ENCODE assay signal across 25 cellular contexts in the genomic region with DNA sequence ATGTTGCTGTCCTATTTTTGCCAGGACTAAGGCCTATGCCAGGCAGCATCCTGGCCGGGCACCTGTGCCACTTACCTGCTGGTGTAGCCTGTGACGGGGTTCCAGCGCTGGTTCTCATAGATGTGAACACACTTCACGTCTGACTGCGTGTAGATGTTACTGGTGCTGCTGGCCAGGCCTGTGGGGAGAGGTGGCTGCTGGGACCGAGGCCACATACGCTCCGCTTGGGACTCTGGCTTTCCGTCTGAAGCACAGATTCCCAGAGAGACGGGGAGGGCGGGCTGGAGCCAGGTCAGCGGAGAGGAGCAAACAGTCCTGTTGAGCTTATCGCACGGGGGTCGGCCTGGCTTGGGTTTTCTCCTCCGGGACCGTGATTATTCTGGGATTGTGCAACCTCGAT. TPM values are rescaled to one million over a fixed set of nuclear protein-coding genes. Genes with fewer than 3 reads are reported as not detected.
DNase-seq lines count a peak whose midpoint lies in the region; ATAC-seq, FAIRE-seq and TF ChIP-seq lines count a peak whose summit lies in the region.
"Had no signal": no experiment of that assay in that cellular context is flagged by ENCODE, and none has a peak within 500 bp of the region (broad histone marks: within the 10 kb centered on the region; RNA-seq: fewer than 3 reads in every experiment).

No MANE protein-coding gene starts in this region.

- H3K9me3 Mint-ChIP-seq in GM23338 = no peaks in the 10 kb centered on the region
- H3K9me3 Mint-ChIP-seq in neural progenitor cell = no peaks in the 10 kb centered on the region
- H3K9me3 Mint-ChIP-seq: CD4-positive, alpha-beta memory T cell had no signal

- ATAC-seq in GM23338 (no peak), K562 (no peak), GM18873 (IDR thresholded peaks at IDR 0.05; ENCODE audit: low FRiP score, unreplicated experiment) (no peak)
- ATAC-seq: HCT116, Panc1 had no signal

- no peak for TF ChIP-seq CTCF in GM23338 (conservative IDR thresholded peaks at IDR 0.05; ENCODE audit: low read depth in 2 of 2)
- no peak for TF ChIP-seq CTCF in K562 (IDR thresholded peaks at IDR 0.05 in 2 of 3, conservative IDR thresholded peaks at IDR 0.05 in 1 of 3; ENCODE audit: insufficient read depth in 2 of 3, low read depth in 1 of 3, low read length in 3 of 3)
- TF ChIP-seq CTCF in neural progenitor cell (IDR thresholded peaks at IDR 0.05) = no peak

- peaks cover 11 to 58% (median 49%) of the 10 kb centered on the region in 10 experiments for H3K4me1 ChIP-seq in BLaER1 treated with 17β-estradiol and CSF1 and Interleukin-3, amounts not matched to agents 10 nM and 100 nM
- H3K4me1 ChIP-seq in GM23338 (ENCODE audit: insufficient read depth) (no peaks in the 10 kb centered on the region), K562 (replicated peaks in 1 of 2; ENCODE audit: control insufficient read depth in 2 of 2, insufficient read depth in 2 of 2, low read length in 2 of 2) (peaks cover 0 to 49% of the 10 kb centered on the region in 2 experiments; a peak in 1 of 5 replicates), neural progenitor cell (no peaks in the 10 kb centered on the region)
- H3K4me1 ChIP-seq: BE2C, Caco-2 had no signal

- H3K9me3 ChIP-seq in BLaER1 treated with 17β-estradiol and CSF1 and Interleukin-3, amounts not matched to agents 10 nM and 100 nM (replicated peaks in 1 of 11) = no peaks in the 10 kb centered on the region
- H3K9me3 ChIP-seq in K562 (replicated peaks; ENCODE audit: control insufficient read depth, insufficient read depth, low read depth, low read length) (no peaks in the 10 kb centered on the region), neural progenitor cell (ENCODE audit: low read depth) (no peaks in the 10 kb centered on the region)
- H3K9me3 ChIP-seq: BE2C, Caco-2, SJCRH30 had no signal

- no peak for TF ChIP-seq EP300 in K562 (IDR thresholded peaks at IDR 0.05; ENCODE audit: low read length)

- H3K27ac Mint-ChIP-seq in GM23338 = peak overlapping the region; percentile 67; the same call in 1 of the 2 replicates
- H3K27ac Mint-ChIP-seq in neural progenitor cell = peak overlapping the region; percentile 74
- H3K27ac Mint-ChIP-seq: CD4-positive, alpha-beta memory T cell had no signal

- in situ Hi-C loops in K562 (cut with MboI) = no loop called here

- no peak for FAIRE-seq in K562 (lab: Jason Lieb, UNC)
- FAIRE-seq: GM12891 had no signal

- H3K4me3 Mint-ChIP-seq in GM23338 = no peak overlapping the region
- no peak overlapping the region for H3K4me3 Mint-ChIP-seq in neural progenitor cell
- H3K4me3 Mint-ChIP-seq: CD4-positive, alpha-beta memory T cell had no signal

- no peaks in the 10 kb centered on the region for H3K9me2 ChIP-seq in GM23338 (ENCODE audit: insufficient read depth)

- H3K79me2 ChIP-seq in GM23338 (replicated peaks; ENCODE audit: insufficient read depth) (no peaks in the 10 kb centered on the region), K562 (ENCODE audit: control insufficient read depth, insufficient read depth, low read length) (no peaks in the 10 kb centered on the region), neural progenitor cell (ENCODE audit: low read depth) (no peaks in the 10 kb centered on the region)

- H3K4me2 ChIP-seq in BLaER1 treated with 17β-estradiol and CSF1 and Interleukin-3, amounts not matched to agents 10 nM and 100 nM = peak overlapping the region in 8 of 11 experiments; percentile 39 to 78 (median 74); a peak in 14 of 22 replicates
- H3K4me2 ChIP-seq in GM23338 = no peak overlapping the region
- no peak overlapping the region for H3K4me2 ChIP-seq in K562 (ENCODE audit: insufficient read depth, low read length)
- H3K4me2 ChIP-seq in neural progenitor cell = no peak overlapping the region

- intact Hi-C loops in K562 (cut with micrococcal nuclease) = no loop called here

- no peak overlapping the region for H3K4me3 ChIP-seq in BLaER1 treated with 17β-estradiol and CSF1 and Interleukin-3, amounts not matched to agents 10 nM and 100 nM
- H3K4me3 ChIP-seq in GM23338 (no peak overlapping the region), K562 (no peak overlapping the region), neural progenitor cell (no peak overlapping the region)
- H3K4me3 ChIP-seq: GM23248, SJCRH30 had no signal

- WGBS in K562 (ENCODE audit: insufficient coverage, low coverage, missing lambda C conversion rate) = 38% methylated on average over 14 of the region's 18 CpGs

- POLR2A ChIA-PET in K562 (lab: Yijun Ruan, JAX) (interaction anchor here (1.3 kb wide), 1 partner anchor 25 kb away, joined by 5 read pairs; no protein-coding TSS in a partner anchor), HEK293T (lab: Yijun Ruan, JAX) (no interaction called here)

- H3K4me1 Mint-ChIP-seq in GM23338 = no peaks in the 10 kb centered on the region
- peaks cover 14% of the 10 kb centered on the region for H3K4me1 Mint-ChIP-seq in neural progenitor cell
- H3K4me1 Mint-ChIP-seq: CD4-positive, alpha-beta memory T cell had no signal

- no peak overlapping the region; a peak in 1 of 22 replicates for H3K27ac ChIP-seq in BLaER1 treated with 17β-estradiol and CSF1 and Interleukin-3, amounts not matched to agents 10 nM and 100 nM
- H3K27ac ChIP-seq in GM23338 (ENCODE audit: low read depth) (no peak overlapping the region), K562 (ENCODE audit: extremely low read depth, low read depth, low read length) (no peak overlapping the region), neural progenitor cell (no peak overlapping the region)
- H3K27ac ChIP-seq: GM23248, SJCRH30 had no signal

- H4K20me1 ChIP-seq in BLaER1 treated with 17β-estradiol and CSF1 and Interleukin-3, amounts not matched to agents 10 nM and 100 nM = peaks cover 0 to 55% (median 16%) of the 10 kb centered on the region in 11 experiments; a peak in 13 of 22 replicates
- H4K20me1 ChIP-seq in GM23338 (replicated peaks; ENCODE audit: insufficient read depth) (no peaks in the 10 kb centered on the region), K562 (replicated peaks; ENCODE audit: control insufficient read depth, insufficient read depth, low read length) (no peaks in the 10 kb centered on the region; the same call in 1 of the 2 replicates), neural progenitor cell (ENCODE audit: low read depth) (no peaks in the 10 kb centered on the region)

- H3K27me3 Mint-ChIP-seq in GM23338 (ENCODE audit: insufficient read depth, low read depth, poor library complexity) (peaks cover 10% of the 10 kb centered on the region), neural progenitor cell (ENCODE audit: insufficient read depth, low read depth) (no peaks in the 10 kb centered on the region)
- H3K27me3 Mint-ChIP-seq: CD4-positive, alpha-beta memory T cell had no signal

- no peaks in the 10 kb centered on the region for H3K9me1 ChIP-seq in K562 (ENCODE audit: control insufficient read depth, insufficient read depth, low read length)

- DNase-seq in GM23338 (ENCODE audit: low spot score) (no peak), K562 (ENCODE audit: extremely low read depth in 1 of 4, low spot score in 3 of 4) (peak in 2 of 4 experiments; percentile 14 to 17), neural progenitor cell (ENCODE audit: low spot score) (no peak), HEK293T (ENCODE audit: extremely low spot score) (no peak)
- DNase-seq in activated naive CD4-positive, alpha-beta T cell treated with anti-CD3 and anti-CD28 coated beads, Interleukin-2, amount 50 U/mL, for 16 hours = no peak
- DNase-seq: BE2C; Caco-2; CD4-positive, alpha-beta memory T cell; DMS 273 treated with DMSO at 0.1 percent for 48 hours; DMS79 treated with DMSO at 0.1 percent for 48 hours; GM23248; KG1; NCI-H1092 treated with DMSO at 0.1 percent for 48 hours; NCI-H146; NCI-H2029; NCI-H2227 treated with DMSO at 0.1 percent for 48 hours; NCI-H510A treated with DMSO at 0.1 percent for 48 hours; NCI-H774; NK-92 treated with Interleukin-12 subunit alpha and Interleukin-12 subunit beta, amount 100 ng/mL, for 24 hours; SJCRH30 had no signal

- H2AFZ ChIP-seq in GM23338 = no peak overlapping the region
- H2AFZ ChIP-seq in K562 (ENCODE audit: low read depth, low read length) = no peak overlapping the region
- H2AFZ ChIP-seq in neural progenitor cell (replicated peaks) = no peak overlapping the region
- H2AFZ ChIP-seq: GM23248 had no signal

- no TSS peak for BruUV-seq in K562 (replicated peaks; lab: Mats Ljungman, UMichigan)

- no peaks in the 10 kb centered on the region for H3K27me3 ChIP-seq in BLaER1 treated with 17β-estradiol and CSF1 and Interleukin-3, amounts not matched to agents 10 nM and 100 nM
- no peaks in the 10 kb centered on the region for H3K27me3 ChIP-seq in GM23338 (ENCODE audit: insufficient read depth)
- peaks cover 4 to 57% of the 10 kb centered on the region in 2 experiments for H3K27me3 ChIP-seq in K562 (ENCODE audit: control insufficient read depth in 2 of 2, insufficient read depth in 2 of 2, low read length in 2 of 2)
- no peaks in the 10 kb centered on the region for H3K27me3 ChIP-seq in neural progenitor cell
- H3K27me3 ChIP-seq: BE2C, SJCRH30 had no signal

- no peak for TF ChIP-seq POLR2A in K562 (conservative IDR thresholded peaks at IDR 0.05)

- H3F3A ChIP-seq in GM23338 (replicated peaks; ENCODE audit: low read depth) = no peaks in the 10 kb centered on the region
- H3F3A ChIP-seq in neural progenitor cell (ENCODE audit: low read depth) = no peaks in the 10 kb centered on the region

- H3K9ac ChIP-seq in BLaER1 treated with 17β-estradiol and CSF1 and Interleukin-3, amounts not matched to agents 10 nM and 100 nM = peak overlapping the region in 3 of 11 experiments; percentile 11 to 28 (median 18); a peak in 1 of 22 replicates
- H3K9ac ChIP-seq in K562 (ENCODE audit: insufficient read depth in 1 of 2, low read depth in 2 of 2, low read length in 2 of 2) (peak overlapping the region in 1 of 2 experiments; percentile 43; a peak in 1 of 4 replicates), neural progenitor cell (no peak overlapping the region)
- H3K9ac ChIP-seq: GM23248 had no signal

- H3K36me3 Mint-ChIP-seq in GM23338 (ENCODE audit: low read depth) (no peaks in the 10 kb centered on the region), neural progenitor cell (peaks cover 5% of the 10 kb centered on the region)

- TF ChIP-seq RAD21 in K562 (CRISPR knock-in tag; conservative IDR thresholded peaks at IDR 0.05 in 1 of 2, IDR thresholded peaks at IDR 0.05 in 1 of 2) = no peak

- H3K36me3 ChIP-seq in BLaER1 treated with 17β-estradiol and CSF1 and Interleukin-3, amounts not matched to agents 10 nM and 100 nM = peaks cover 0 to 75% (median 8%) of the 10 kb centered on the region in 11 experiments; a peak in 11 of 22 replicates
- H3K36me3 ChIP-seq in GM23338 (ENCODE audit: insufficient read depth) (no peaks in the 10 kb centered on the region), K562 (ENCODE audit: control insufficient read depth, insufficient read depth, low read length) (no peaks in the 10 kb centered on the region), neural progenitor cell (no peaks in the 10 kb centered on the region)
- H3K36me3 ChIP-seq: BE2C, SJCRH30 had no signal

- CTCF ChIA-PET in K562 (lab: Yijun Ruan, JAX; ENCODE audit: low intra/inter-chr PET ratio) = no interaction called here
- CTCF ChIA-PET in HEK293T (lab: Yijun Ruan, JAX) = no interaction called here

RNA-seq across cellular contexts. Expression of a gene that starts 16.7 kb away (rescaled TPM):
- 8.3 and 10.9 TPM in 2 replicates for total RNA-seq in GM23338 (2014; rRNA removed; shearing (Covaris generic))
- 0.99 and 1.4 TPM in 2 replicates for polyA plus RNA-seq in GM23338 (2016; fragmentation: Nextera tagmentation; extraction: Ambion mirVana)
- total RNA-seq in K562 (2011; cell fraction: chromatin; rRNA removed; ENCODE audit: low replicate concordance) = not detected in 2 replicates
- 1.2 and 1.5 TPM in 2 replicates for total RNA-seq in K562 (2011; cell fraction: nucleolus; rRNA removed)
- total RNA-seq in K562 (2011; cell fraction: nucleoplasm; rRNA removed) = not detected in 2 replicates
- 1.8 and 3.7 TPM in 2 replicates for total RNA-seq in K562 (2014; rRNA removed)
- not detected in 2 replicates for total RNA-seq in K562 (2014; rRNA removed; fragmentation: Illumina TruSeq; extraction: Trizol)
- 0.38 TPM in 1 of 2 replicates, not detected in the other for total RNA-seq in K562 (2015; rRNA removed; fragmentation: Illumina TruSeq; extraction: Trizol)
- total RNA-seq in K562 (2021) = 2.0 and 2.4 TPM in 2 replicates
- polyA plus RNA-seq in K562 (2011; rRNA removed) = 0.12 and 0.31 TPM in 2 replicates
- 0.28 and 1.7 TPM in 2 replicates for polyA plus RNA-seq in K562 (2011; cell fraction: cytosol; rRNA removed)
- polyA plus RNA-seq in K562 (2011; cell fraction: nucleus; rRNA removed) = 0.21 and 0.64 TPM in 2 replicates
- polyA plus RNA-seq in K562 (2012) = 0.87 and 1.5 TPM in 2 replicates
- polyA plus RNA-seq in K562 (2014; fragmentation: Illumina TruSeq; extraction: Trizol) = 0.22 TPM in 1 of 2 replicates, not detected in the other
- not detected for polyA plus RNA-seq in K562 (2014; fragmentation: Nextera tagmentation; extraction: Ambion mirVana)
- 1.1 and 2.4 TPM in 2 replicates for polyA plus RNA-seq in K562 (2014; rRNA removed)
- polyA minus RNA-seq in K562 (2011; rRNA and poly(A)+ RNA removed) = not detected in 2 replicates
- not detected in 2 replicates for polyA minus RNA-seq in K562 (2011; cell fraction: cytosol; rRNA and poly(A)+ RNA removed)
- polyA minus RNA-seq in K562 (2011; cell fraction: nucleus; rRNA and poly(A)+ RNA removed) = 0.89 and 1.3 TPM in 2 replicates
- 0.69 and 4.8 TPM in 2 replicates for total RNA-seq in neural progenitor cell (ENCODE audit: low replicate concordance)
- total RNA-seq: CD4-positive, alpha-beta memory T cell; GM23248; SJCRH30 had no signal
- polyA plus RNA-seq: CD4-positive, alpha-beta memory T cell; GM23248 had no signal

RNA-seq across cellular contexts. Expression of a gene that starts 24.1 kb away (rescaled TPM):
- 8.3 and 24.4 TPM in 2 replicates for total RNA-seq in GM23338 (2014; rRNA removed; shearing (Covaris generic))
- polyA plus RNA-seq in GM23338 (2016; fragmentation: Nextera tagmentation; extraction: Ambion mirVana) (4.4 and 4.6 TPM in 2 replicates), K562 (2011; rRNA removed) (1.2 and 2.6 TPM in 2 replicates), K562 (2014; fragmentation: Illumina TruSeq; extraction: Trizol) (2.2 and 3.4 TPM in 2 replicates), K562 (2014; fragmentation: Nextera tagmentation; extraction: Ambion mirVana) (under 1 TPM; 0.17 to 0.18 TPM), K562 (2014; rRNA removed) (4.4 and 6.2 TPM in 2 replicates)
- 19.4 and 31.8 TPM in 2 replicates for total RNA-seq in K562 (2011; cell fraction: chromatin; rRNA removed; ENCODE audit: low replicate concordance)
- 12.4 and 19.8 TPM in 2 replicates for total RNA-seq in K562 (2011; cell fraction: nucleolus; rRNA removed)
- 15.6 and 16.7 TPM in 2 replicates for total RNA-seq in K562 (2011; cell fraction: nucleoplasm; rRNA removed)
- total RNA-seq in K562 (2014; rRNA removed) (7.7 and 8.7 TPM in 2 replicates), K562 (2014; rRNA removed; fragmentation: Illumina TruSeq; extraction: Trizol) (2.1 and 4.1 TPM in 2 replicates), K562 (2015; rRNA removed; fragmentation: Illumina TruSeq; extraction: Trizol) (3.4 and 4.2 TPM in 2 replicates), K562 (2021) (10.5 and 15.0 TPM in 2 replicates), neural progenitor cell (ENCODE audit: low replicate concordance) (10.8 and 27.8 TPM in 2 replicates)
- 0.83 and 1.5 TPM in 2 replicates for polyA plus RNA-seq in K562 (2011; cell fraction: cytosol; rRNA removed)
- 4.3 and 6.8 TPM in 2 replicates for polyA plus RNA-seq in K562 (2011; cell fraction: nucleus; rRNA removed)
- 4.8 and 11.1 TPM in 2 replicates for polyA plus RNA-seq in K562 (2012)
- polyA minus RNA-seq in K562 (2011; rRNA and poly(A)+ RNA removed) = 1.8 and 2.0 TPM in 2 replicates
- polyA minus RNA-seq in K562 (2011; cell fraction: cytosol; rRNA and poly(A)+ RNA removed) = 3.1 and 6.8 TPM in 2 replicates
- 3.4 and 4.3 TPM in 2 replicates for polyA minus RNA-seq in K562 (2011; cell fraction: nucleus; rRNA and poly(A)+ RNA removed)

RNA-seq across cellular contexts. Expression of a gene that starts 53.5 kb away (rescaled TPM):
- 21.7 and 25.2 TPM in 2 replicates for total RNA-seq in GM23338 (2014; rRNA removed; shearing (Covaris generic))
- polyA plus RNA-seq in GM23338 (2016; fragmentation: Nextera tagmentation; extraction: Ambion mirVana) (66.1 and 141 TPM in 2 replicates), K562 (2011; rRNA removed) (18.6 and 21.3 TPM in 2 replicates), K562 (2014; fragmentation: Illumina TruSeq; extraction: Trizol) (16.9 and 26.0 TPM in 2 replicates), K562 (2014; fragmentation: Nextera tagmentation; extraction: Ambion mirVana) (1 to 10 TPM; 4.3 to 5.7 TPM), K562 (2014; rRNA removed) (23.1 and 39.8 TPM in 2 replicates)
- total RNA-seq in K562 (2011; cell fraction: chromatin; rRNA removed; ENCODE audit: low replicate concordance) = 12.6 and 25.0 TPM in 2 replicates
- total RNA-seq in K562 (2011; cell fraction: nucleolus; rRNA removed) = 16.4 and 20.8 TPM in 2 replicates
- 21.3 and 23.7 TPM in 2 replicates for total RNA-seq in K562 (2011; cell fraction: nucleoplasm; rRNA removed)
- total RNA-seq in K562 (2014; rRNA removed) (9.9 and 10.7 TPM in 2 replicates), K562 (2014; rRNA removed; fragmentation: Illumina TruSeq; extraction: Trizol) (11.9 and 21.6 TPM in 2 replicates), K562 (2015; rRNA removed; fragmentation: Illumina TruSeq; extraction: Trizol) (29.1 and 29.8 TPM in 2 replicates), K562 (2021) (55.1 and 57.4 TPM in 2 replicates), neural progenitor cell (ENCODE audit: low replicate concordance) (22.2 and 26.4 TPM in 2 replicates)
- polyA plus RNA-seq in K562 (2011; cell fraction: cytosol; rRNA removed) = 24.1 and 28.7 TPM in 2 replicates
- 16.2 and 18.7 TPM in 2 replicates for polyA plus RNA-seq in K562 (2011; cell fraction: nucleus; rRNA removed)
- polyA plus RNA-seq in K562 (2012) = 46.4 and 129 TPM in 2 replicates
- 8.9 and 9.1 TPM in 2 replicates for polyA minus RNA-seq in K562 (2011; rRNA and poly(A)+ RNA removed)
- polyA minus RNA-seq in K562 (2011; cell fraction: cytosol; rRNA and poly(A)+ RNA removed) = 8.2 and 13.9 TPM in 2 replicates
- polyA minus RNA-seq in K562 (2011; cell fraction: nucleus; rRNA and poly(A)+ RNA removed) = 9.2 and 11.0 TPM in 2 replicates

Comparison
In these comparisons a context has a peak if more than half of its experiments do, and no peak if none do; other contexts are left out.
1. H3K4me2 ChIP-seq: peak in BLaER1 treated with 17β-estradiol and CSF1 and Interleukin-3, amounts not matched to agents 10 nM and 100 nM (8 of 11); none in GM23338 (single experiment), K562 (single experiment) and neural progenitor cell (single experiment).